In genomic region chr19:46823049-46823448, GRCh38 we compare ENCODE assay signal across 12 cellular contexts.
"Had no signal": no experiment of that assay in that cellular context is flagged by ENCODE, and none has a peak within 500 bp of the region (broad histone marks: within the 10 kb centered on the region; RNA-seq: fewer than 3 reads in every experiment).

No MANE protein-coding gene starts in this region.

- H3K36me3 Mint-ChIP-seq: activated CD4-positive, alpha-beta memory T cell treated with anti-CD3 and anti-CD28 coated beads for 36 hours; activated CD8-positive, alpha-beta memory T cell treated with anti-CD3 and anti-CD28 coated beads, Interleukin-2, amount 10 ng/mL, durations not matched to agents 7 days and 5 days; activated naive CD4-positive, alpha-beta T cell treated with anti-CD3 and anti-CD28 coated beads, Interleukin-2, amount 50 U/mL, for 24 hours; natural killer cell treated with Interleukin-12 subunit alpha and Interleukin-12 subunit beta and Interleukin-15 and Interleukin-18, amount 100 ng/mL, for 72 hours had no signal

- H3K27me3 Mint-ChIP-seq: activated CD4-positive, alpha-beta memory T cell treated with anti-CD3 and anti-CD28 coated beads for 36 hours; activated CD8-positive, alpha-beta memory T cell treated with anti-CD3 and anti-CD28 coated beads, Interleukin-2, amount 10 ng/mL, durations not matched to agents 7 days and 5 days; activated naive CD4-positive, alpha-beta T cell treated with anti-CD3 and anti-CD28 coated beads, Interleukin-2, amount 50 U/mL, for 24 hours; natural killer cell treated with Interleukin-12 subunit alpha and Interleukin-12 subunit beta and Interleukin-15 and Interleukin-18, amount 100 ng/mL, for 72 hours; stimulated activated naive CD8-positive, alpha-beta T cell treated with anti-CD3 and anti-CD28 coated beads, Interleukin-15, Interleukin-2, amounts not matched to agents 100 ng/mL and 50 ng/mL, for 24 hours had no signal

- DNase-seq: activated CD4-positive, alpha-beta memory T cell treated with anti-CD3 and anti-CD28 coated beads for 36 hours; activated CD8-positive, alpha-beta memory T cell treated with anti-CD3 and anti-CD28 coated beads, Interleukin-2, amount 10 ng/mL, durations not matched to agents 7 days and 5 days; activated T-cell treated with anti-CD3 and anti-CD28 coated beads, Interleukin-2, amount 50 U/mL, for 1 hour; amniotic stem cell; left ventricle myocardium inferior; nucleus accumbens; trophoblast cell had no signal

- H3K4me3 ChIP-seq: left ventricle myocardium inferior, skin epidermis, suprapubic skin had no signal

- H3K9me3 Mint-ChIP-seq: activated CD4-positive, alpha-beta memory T cell treated with anti-CD3 and anti-CD28 coated beads for 36 hours; activated naive CD4-positive, alpha-beta T cell treated with anti-CD3 and anti-CD28 coated beads, Interleukin-2, amount 50 U/mL, for 24 hours; natural killer cell treated with Interleukin-12 subunit alpha and Interleukin-12 subunit beta and Interleukin-15 and Interleukin-18, amount 100 ng/mL, for 72 hours; stimulated activated naive CD8-positive, alpha-beta T cell treated with anti-CD3 and anti-CD28 coated beads, Interleukin-15, Interleukin-2, amounts not matched to agents 100 ng/mL and 50 ng/mL, for 24 hours had no signal

- H3K9me3 ChIP-seq: left ventricle myocardium inferior, suprapubic skin had no signal

- H3K27ac ChIP-seq: left ventricle myocardium inferior had no signal

- H3K36me3 ChIP-seq: left ventricle myocardium inferior, suprapubic skin had no signal

- H3K4me3 Mint-ChIP-seq: activated CD4-positive, alpha-beta memory T cell treated with anti-CD3 and anti-CD28 coated beads for 36 hours; activated CD8-positive, alpha-beta memory T cell treated with anti-CD3 and anti-CD28 coated beads, Interleukin-2, amount 10 ng/mL, durations not matched to agents 7 days and 5 days; activated naive CD4-positive, alpha-beta T cell treated with anti-CD3 and anti-CD28 coated beads, Interleukin-2, amount 50 U/mL, for 24 hours; natural killer cell treated with Interleukin-12 subunit alpha and Interleukin-12 subunit beta and Interleukin-15 and Interleukin-18, amount 100 ng/mL, for 72 hours; stimulated activated naive CD8-positive, alpha-beta T cell treated with anti-CD3 and anti-CD28 coated beads, Interleukin-15, Interleukin-2, amounts not matched to agents 100 ng/mL and 50 ng/mL, for 24 hours had no signal

- H3K27me3 ChIP-seq: suprapubic skin had no signal
